ENCODE assay signal across 12 cellular contexts in the genomic region with DNA sequence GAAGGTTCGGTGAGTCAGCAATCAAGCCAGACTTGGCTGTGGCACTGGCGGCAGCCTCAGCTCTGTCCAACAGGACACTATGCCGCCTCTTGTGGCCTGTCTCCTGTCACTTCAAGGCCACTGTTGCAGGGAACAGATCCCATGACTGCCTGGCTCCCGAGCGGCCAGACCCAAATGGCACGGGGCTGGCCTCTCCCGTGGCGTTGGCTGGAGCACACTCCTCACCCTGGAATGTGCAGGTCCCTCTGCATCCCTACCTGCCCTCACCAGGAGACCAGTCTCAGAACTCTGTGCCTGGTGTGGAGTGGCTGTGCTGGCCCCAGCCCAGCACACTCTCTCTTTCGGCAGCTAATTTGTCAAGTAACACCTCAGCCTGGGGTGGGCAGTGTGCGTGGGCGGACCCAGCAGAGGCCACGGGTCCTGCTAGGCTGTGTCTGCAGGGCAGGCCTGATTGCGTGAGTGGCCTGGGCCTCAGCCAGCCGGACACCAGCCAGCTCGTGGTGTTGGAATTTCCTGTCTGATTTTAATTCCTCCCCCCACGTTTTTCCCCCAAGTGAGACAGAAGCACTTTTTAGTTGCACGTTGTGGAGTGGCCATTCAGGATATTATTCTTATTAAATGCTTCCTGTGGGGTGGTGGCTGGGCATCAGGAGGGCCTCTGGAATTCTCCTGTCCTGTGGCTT.
DNase-seq lines count a peak whose midpoint lies in the region; ATAC-seq, FAIRE-seq and TF ChIP-seq lines count a peak whose summit lies in the region.
"Had no signal": no experiment of that assay in that cellular context is flagged by ENCODE, and none has a peak within 500 bp of the region (broad histone marks: within the 10 kb centered on the region; RNA-seq: fewer than 3 reads in every experiment).

No MANE protein-coding gene starts in this region.

- H3K9me3 Mint-ChIP-seq in mesothelial cell of epicardium = no peaks in the 10 kb centered on the region
- H3K9me3 Mint-ChIP-seq: activated naive CD4-positive, alpha-beta T cell treated with anti-CD3 and anti-CD28 coated beads, Interleukin-2, amount 50 U/mL, for 72 hours; natural killer cell treated with Interleukin-12 subunit alpha and Interleukin-12 subunit beta and Interleukin-15 and Interleukin-18, amount 100 ng/mL, for 72 hours had no signal

- no peaks in the 10 kb centered on the region for H3K27me3 Mint-ChIP-seq in mesothelial cell of epicardium (ENCODE audit: low read depth)
- H3K27me3 Mint-ChIP-seq: CD4-positive, CD25-positive, alpha-beta regulatory T cell; natural killer cell treated with Interleukin-12 subunit alpha and Interleukin-12 subunit beta and Interleukin-15 and Interleukin-18, amount 100 ng/mL, for 72 hours had no signal

- ATAC-seq in HG03442 (IDR thresholded peaks at IDR 0.05; ENCODE audit: unreplicated experiment) = no peak
- ATAC-seq: activated naive CD4-positive, alpha-beta T cell treated with anti-CD3 and anti-CD28 coated beads, Interleukin-2, amount 50 U/mL, for 72 hours; natural killer cell treated with Interleukin-12 subunit alpha and Interleukin-12 subunit beta and Interleukin-15 and Interleukin-18, amount 100 ng/mL, for 72 hours had no signal

- peak overlapping the region; percentile 56 for H3K27ac Mint-ChIP-seq in mesothelial cell of epicardium
- H3K27ac Mint-ChIP-seq: activated naive CD4-positive, alpha-beta T cell treated with anti-CD3 and anti-CD28 coated beads, Interleukin-2, amount 50 U/mL, for 72 hours; CD4-positive, CD25-positive, alpha-beta regulatory T cell; natural killer cell treated with Interleukin-12 subunit alpha and Interleukin-12 subunit beta and Interleukin-15 and Interleukin-18, amount 100 ng/mL, for 72 hours had no signal

- no peak for TF ChIP-seq POLR2A in erythroblast (IDR thresholded peaks at IDR 0.05; ENCODE audit: low read length)

- peak; percentile 94 for DNase-seq in AG08395 (ENCODE audit: low spot score)
- DNase-seq in RCC 7860 (ENCODE audit: low spot score) = peak; percentile 91
- DNase-seq in erythroblast (lab: John Stamatoyannopoulos, UW) = peak; percentile 50 to 57
- no peak for DNase-seq in mesothelial cell of epicardium (ENCODE audit: low spot score in 2 of 2, unreplicated experiment in 2 of 2)
- no peak for DNase-seq in activated T-cell treated with anti-CD3 and anti-CD28 coated beads, Interleukin-2, amount 50 U/mL, for 1 hour
- DNase-seq in GDM1 (lab: John Stamatoyannopoulos, UW) = no peak
- no peak for DNase-seq in germinal center (ENCODE audit: low spot score)
- DNase-seq: CD4-positive, CD25-positive, alpha-beta regulatory T cell; NK-92 treated with Interleukin-12 subunit alpha and Interleukin-12 subunit beta, amount 100 ng/mL, for 24 hours had no signal

- H3K4me1 Mint-ChIP-seq in mesothelial cell of epicardium = peaks cover 49% of the 10 kb centered on the region
- H3K4me1 Mint-ChIP-seq: CD4-positive, CD25-positive, alpha-beta regulatory T cell had no signal

- no peak for TF ChIP-seq CTCF in mesothelial cell of epicardium (IDR thresholded peaks at IDR 0.05; ENCODE audit: unreplicated experiment)

- H3K4me3 Mint-ChIP-seq in mesothelial cell of epicardium = no peak overlapping the region
- H3K4me3 Mint-ChIP-seq: CD4-positive, CD25-positive, alpha-beta regulatory T cell; natural killer cell treated with Interleukin-12 subunit alpha and Interleukin-12 subunit beta and Interleukin-15 and Interleukin-18, amount 100 ng/mL, for 72 hours had no signal

- no peaks in the 10 kb centered on the region for H3K36me3 Mint-ChIP-seq in mesothelial cell of epicardium
- H3K36me3 Mint-ChIP-seq: activated naive CD4-positive, alpha-beta T cell treated with anti-CD3 and anti-CD28 coated beads, Interleukin-2, amount 50 U/mL, for 72 hours; CD4-positive, CD25-positive, alpha-beta regulatory T cell; natural killer cell treated with Interleukin-12 subunit alpha and Interleukin-12 subunit beta and Interleukin-15 and Interleukin-18, amount 100 ng/mL, for 72 hours had no signal

- FAIRE-seq in RCC 7860 (lab: Jason Lieb, UNC) = peak; percentile 92

Comparison
In these comparisons a context has a peak if more than half of its experiments do, and no peak if none do; other contexts are left out.
1. DNase-seq: peak in AG08395 (single experiment), RCC 7860 (single experiment) and erythroblast (2 of 2); none in mesothelial cell of epicardium (0 of 2), activated T-cell treated with anti-CD3 and anti-CD28 coated beads, Interleukin-2, amount 50 U/mL, for 1 hour (single experiment), GDM1 (single experiment) and germinal center (single experiment).